In genomic region chr17:1203111-1203966, GRCh38 we compare ENCODE assay signal across 8 cellular contexts. TPM values are rescaled to one million over a fixed set of nuclear protein-coding genes. Genes with fewer than 3 reads are reported as not detected.
A peak's percentile ranks its signal among the peaks of the same experiment; 100 is the strongest.
DNase-seq lines count a peak whose midpoint lies in the region; ATAC-seq and TF ChIP-seq lines count a peak whose summit lies in the region.

No MANE protein-coding gene starts in this region.

- H3K27me3 ChIP-seq in left lung: no peaks in the 10 kb centered on the region

- H3K27ac Mint-ChIP-seq in WTC11: no peak overlapping the region

- no peaks in the 10 kb centered on the region for H3K36me3 Mint-ChIP-seq in WTC11

- peak overlapping the region; percentile 30 to 81 for H3K27ac ChIP-seq in left lung

- POLR2A ChIA-PET in WTC11 (lab: Charles Lee): no interaction called here

- TF ChIP-seq CTCF in WTC11 (IDR thresholded peaks at IDR 0.05): no peak
- TF ChIP-seq CTCF in left lung (IDR thresholded peaks at IDR 0.05): no peak

- peak overlapping the region; percentile 65 for H3K4me3 Mint-ChIP-seq in WTC11

- ATAC-seq in WTC11: peak; percentile 93
- ATAC-seq in left lung: peak; percentile 81
- ATAC-seq in GM18519 (IDR thresholded peaks at IDR 0.05; ENCODE audit: low FRiP score, unreplicated experiment): no peak
- ATAC-seq in HG02885 (IDR thresholded peaks at IDR 0.05; ENCODE audit: poor library complexity, unreplicated experiment): no peak

- H3K9me3 Mint-ChIP-seq in WTC11: no peaks in the 10 kb centered on the region

- CTCF ChIA-PET in WTC11 (lab: Charles Lee): interaction anchor here (0.6 to 7.4 kb wide), 8 partner anchors 16 to 753 kb away, joined by 3 to 64 read pairs (median 3); no protein-coding TSS in a partner anchor

- H3K9me3 ChIP-seq in left lung: no peaks in the 10 kb centered on the region

- H3K4me3 ChIP-seq in left lung: peak overlapping the region; percentile 27 to 49

- peak; percentile 46 for DNase-seq in activated T-cell treated with anti-CD3 and anti-CD28 coated beads for 1 hour (ENCODE audit: low read depth)
- no peak for DNase-seq in activated T-cell treated with anti-CD3 and anti-CD28 coated beads for 4 hours
- peak; percentile 84 for DNase-seq in WTC11 (ENCODE audit: low spot score)
- DNase-seq in dermis microvascular lymphatic vessel endothelial cell (ENCODE audit: low read depth in 2 of 2): peak; percentile 17 to 77
- DNase-seq in left lung: peak; percentile 81 to 94
- DNase-seq in stimulated activated CD8-positive, alpha-beta memory T cell treated with anti-CD3 and anti-CD28 coated beads, Interleukin-12 subunit alpha, Interleukin-12 subunit beta, amount 100 ng/mL, for 24 hours (ENCODE audit: extremely low read depth): peak; percentile 26

- H3K4me1 ChIP-seq in left lung: peaks cover 2 to 83% of the 10 kb centered on the region in 2 donors

- intact Hi-C loops in left lung (cut with DNase I): no loop called here

- H3K27me3 Mint-ChIP-seq in WTC11 (ENCODE audit: low read depth): peaks cover 27% of the 10 kb centered on the region

- H3K4me1 Mint-ChIP-seq in WTC11: no peaks in the 10 kb centered on the region

- H3K36me3 ChIP-seq in left lung: no peaks in the 10 kb centered on the region

TF ChIP-seq in WTC11, 78 proteins besides CTCF, POLR2A, EP300 and RAD21 (continues in another document):
- TF ChIP-seq SMAD3 (CRISPR knock-in tag; IDR thresholded peaks at IDR 0.05; ENCODE audit: borderline replicate concordance) (no peak), SMAD4 (CRISPR knock-in tag; IDR thresholded peaks at IDR 0.05) (no peak), ATF2 (CRISPR knock-in tag; IDR thresholded peaks at IDR 0.05; ENCODE audit: borderline replicate concordance, low read depth) (no peak), GTF2I (CRISPR knock-in tag; conservative IDR thresholded peaks at IDR 0.05) (no peak), TP53 (CRISPR knock-in tag; IDR thresholded peaks at IDR 0.05) (no peak), MLX (CRISPR knock-in tag; IDR thresholded peaks at IDR 0.05) (no peak), TEAD1 (CRISPR knock-in tag; IDR thresholded peaks at IDR 0.05) (0 out of 2 replicates have a peak, but pooled peaks have one; percentile 32), USF1 (CRISPR knock-in tag; IDR thresholded peaks at IDR 0.05) (peak; percentile 83), ZNF138 (CRISPR knock-in tag; conservative IDR thresholded peaks at IDR 0.05) (peak; percentile 67; the same call in 1 of the 2 replicates), USF2 (CRISPR knock-in tag; IDR thresholded peaks at IDR 0.05) (peak; percentile 91), ZNF532 (CRISPR knock-in tag; IDR thresholded peaks at IDR 0.05; ENCODE audit: borderline replicate concordance) (no peak), STAT6 (CRISPR knock-in tag; conservative IDR thresholded peaks at IDR 0.05; ENCODE audit: low read depth) (0 out of 2 replicates have a peak, but pooled peaks have one; percentile 75), ZBTB43 (CRISPR knock-in tag; IDR thresholded peaks at IDR 0.05) (no peak), ZNF671 (CRISPR knock-in tag; IDR thresholded peaks at IDR 0.05) (no peak)

RNA-seq across cellular contexts. Expression of gene ABR, which starts 23.6 kb away (rescaled TPM):
- 38.0 to 43.7 TPM (median 41.0 TPM) in 3 replicates for total RNA-seq in WTC11 (2021)
- 30.2 and 34.7 TPM in 2 replicates for total RNA-seq in dermis microvascular lymphatic vessel endothelial cell
- 100 to 1,000 TPM; 147 to 187 TPM for total RNA-seq in left lung

Comparison
In these comparisons a context has a peak if more than half of its experiments do, and no peak if none do; other contexts are left out.
1. ATAC-seq: peak in WTC11 (single experiment) and left lung (single experiment); none in GM18519 (single experiment) and HG02885 (single experiment).